ENCODE assay signal across 7 cellular contexts in genomic region chr2:131684631-131685315, GRCh38.
DNase-seq lines count a peak whose midpoint lies in the region; ATAC-seq and TF ChIP-seq lines count a peak whose summit lies in the region.
"Not testable (repeated sequence)": the region's sequence is repeated elsewhere in the genome, so short reads cannot be mapped to it uniquely, and the experiment has no call there.

No MANE protein-coding gene starts in this region.

- 0% methylated on average over 2 of the region's 4 CpGs; no CpG with 5 or more reads in 1 of the 2 experiments for WGBS in IMR-90 (ENCODE audit: extremely low coverage in 2 of 2, insufficient read length in 1 of 2), 2 experiments
- WGBS in hepatocyte (ENCODE audit: low lambda C conversion rate, missing lambda C conversion rate), result 72% methylated on average over 4 of the region's 4 CpGs

- H3K36me3 Mint-ChIP-seq in CD8-positive, alpha-beta T cell, result peaks cover 20% of the 10 kb centered on the region
- peaks cover 19% of the 10 kb centered on the region for H3K36me3 Mint-ChIP-seq in activated naive CD8-positive, alpha-beta T cell treated with anti-CD3 and anti-CD28 coated beads, Interleukin-2, amount 10 ng/mL, durations not matched to agents 7 days and 5 days

- not testable (repeated sequence) for H3K4me3 Mint-ChIP-seq in CD8-positive, alpha-beta T cell
- H3K4me3 Mint-ChIP-seq in activated naive CD8-positive, alpha-beta T cell treated with anti-CD3 and anti-CD28 coated beads, Interleukin-2, amount 10 ng/mL, durations not matched to agents 7 days and 5 days, result peak overlapping the region; percentile 5

- H3K4ac ChIP-seq in IMR-90 (ENCODE audit: low read depth, low read length), result peak overlapping the region; percentile 69; the same call in 1 of the 2 replicates

- peak overlapping the region; percentile 55; the same call in 1 of the 2 replicates for H2BK120ac ChIP-seq in IMR-90 (ENCODE audit: low read depth, low read length)

- CTCF ChIA-PET in CD8-positive, alpha-beta T cell (lab: Charles Lee), result interaction anchor here (2.4 kb wide), 1 partner anchor 12 kb away, joined by 8 read pairs; no protein-coding TSS in a partner anchor
- CTCF ChIA-PET in IMR-90 (lab: Yijun Ruan, JAX), result interaction anchor here (0.6 to 1.1 kb wide), 3 partner anchors 11 to 1178 kb away, joined by 3 to 5 read pairs (median 4); no protein-coding TSS in a partner anchor

- ATAC-seq in CD8-positive, alpha-beta T cell; activated naive CD8-positive, alpha-beta T cell treated with anti-CD3 and anti-CD28 coated beads, Interleukin-2, amount 10 ng/mL, durations not matched to agents 7 days and 5 days (ENCODE audit: low read depth): not testable (repeated sequence)
- peak; percentile 9; the same call in 1 of the 2 replicates for ATAC-seq in IMR-90 (ENCODE audit: low read depth)

- peaks cover 12% of the 10 kb centered on the region for H3K79me2 ChIP-seq in hepatocyte

- not testable (repeated sequence) for H3K9me1 ChIP-seq in IMR-90 (ENCODE audit: insufficient read depth, low read length)

- not testable (repeated sequence) for H3K27me3 ChIP-seq in CD8-positive, alpha-beta T cell (ENCODE audit: insufficient read depth, low read length); IMR-90 (ENCODE audit: control insufficient read depth, insufficient read depth, low read length); hepatocyte

- not testable (repeated sequence) for H3K4me3 ChIP-seq in CD8-positive, alpha-beta T cell (ENCODE audit: low read depth, low read length); hepatocyte
- H3K4me3 ChIP-seq in IMR-90 (ENCODE audit: insufficient read depth, low read depth, low read length) (peak overlapping the region; percentile 29; the same call in 1 of the 2 replicates), SK-N-MC (peak overlapping the region; percentile 96)

- not testable (repeated sequence) for TF ChIP-seq RAD21 in IMR-90 (IDR thresholded peaks at IDR 0.05; ENCODE audit: low read length)

- intact Hi-C loops in CD8-positive, alpha-beta T cell (cut with DNase I, micrococcal nuclease), result loop anchor here (5.0 to 10.0 kb wide), 2 partner anchors 120 to 957 kb away; partner anchors contain the start of gene GPR148 (in 1 of the 2)
- intact Hi-C loops in IMR-90 (cut with micrococcal nuclease), result loop anchor here (5.0 kb wide), 1 partner anchor 192 kb away; the partner anchor contains the start of gene MZT2A

- H3K9me2 ChIP-seq in hepatocyte (replicated peaks; ENCODE audit: insufficient read depth), result not testable (repeated sequence)

- H3K4me1 Mint-ChIP-seq in CD8-positive, alpha-beta T cell (ENCODE audit: low read depth), result peaks cover 36% of the 10 kb centered on the region
- peaks cover 30% of the 10 kb centered on the region for H3K4me1 Mint-ChIP-seq in activated naive CD8-positive, alpha-beta T cell treated with anti-CD3 and anti-CD28 coated beads, Interleukin-2, amount 10 ng/mL, durations not matched to agents 7 days and 5 days

- H3K4me1 ChIP-seq in CD8-positive, alpha-beta T cell (ENCODE audit: insufficient read depth, low read length); IMR-90 (ENCODE audit: control insufficient read depth, insufficient read depth, low read length); hepatocyte (ENCODE audit: insufficient read depth): not testable (repeated sequence)

- H3K23ac ChIP-seq in IMR-90 (ENCODE audit: low read depth, low read length), result peak overlapping the region; percentile 31; the same call in 1 of the 2 replicates

- not testable (repeated sequence) for TF ChIP-seq CTCF in CD8-positive, alpha-beta T cell (IDR thresholded peaks at IDR 0.05); IMR-90 (conservative IDR thresholded peaks at IDR 0.05; ENCODE audit: low read depth, low read length); hepatocyte (IDR thresholded peaks at IDR 0.05; ENCODE audit: poor library complexity)

- H2BK5ac ChIP-seq in IMR-90 (ENCODE audit: low read depth, low read length, poor library complexity, severe bottlenecking), result peak overlapping the region; percentile 84

- not testable (repeated sequence) for H4K91ac ChIP-seq in IMR-90 (ENCODE audit: insufficient read depth, low read depth, low read length)

- peak overlapping the region; percentile 29; the same call in 1 of the 2 replicates for H3K9ac ChIP-seq in IMR-90 (ENCODE audit: low read depth, low read length)
- peak overlapping the region; percentile 48 for H3K9ac ChIP-seq in SK-N-MC (ENCODE audit: insufficient read length)

- not testable (repeated sequence) for TF ChIP-seq POLR2A in IMR-90 (IDR thresholded peaks at IDR 0.05; ENCODE audit: low read depth, low read length)

- H2BK15ac ChIP-seq in IMR-90 (ENCODE audit: low read depth, low read length), result 0 out of 3 replicates have a peak overlapping the region, but pooled peaks have one; percentile 44

- H3K27ac ChIP-seq in CD8-positive, alpha-beta T cell (ENCODE audit: low read depth, low read length); hepatocyte: not testable (repeated sequence)
- peak overlapping the region; percentile 46; the same call in 1 of the 2 replicates for H3K27ac ChIP-seq in IMR-90 (ENCODE audit: insufficient read depth, low read length)
- peak overlapping the region; percentile 26; the same call in 1 of the 2 replicates for H3K27ac ChIP-seq in SK-N-MC

- H3K9me3 ChIP-seq in CD8-positive, alpha-beta T cell (ENCODE audit: low read length); IMR-90 (ENCODE audit: control insufficient read depth, insufficient read depth, low read length); SK-N-MC (ENCODE audit: low read depth, low read length); hepatocyte (ENCODE audit: low read depth): not testable (repeated sequence)

- H3K56ac ChIP-seq in IMR-90 (ENCODE audit: extremely low read depth, insufficient read depth, low read length), result not testable (repeated sequence)

- not testable (repeated sequence) for DNase-seq in CD8-positive, alpha-beta T cell; SK-N-MC (ENCODE audit: low read depth, low spot score); activated naive CD8-positive, alpha-beta T cell treated with anti-CD3 and anti-CD28 coated beads, Interleukin-2, amount 10 ng/mL, durations not matched to agents 7 days and 5 days; hepatocyte (ENCODE audit: low spot score)
- DNase-seq in IMR-90 (peak; percentile 75), dedifferentiated amniotic fluid mesenchymal stem cell (ENCODE audit: extremely low spot score) (peak; percentile 32), non-pigmented ciliary epithelial cell (ENCODE audit: low read depth) (peak; percentile 54)

- dilution Hi-C loops in IMR-90 (cut with HindIII; ENCODE audit: low sequenced_read_pairs, unreplicated experiment), result not testable (repeated sequence)

- H3K18ac ChIP-seq in IMR-90 (ENCODE audit: low read depth, low read length), result peak overlapping the region; percentile 75; the same call in 1 of the 2 replicates

- H4K20me1 ChIP-seq in IMR-90 (ENCODE audit: insufficient read depth, low read length); hepatocyte (ENCODE audit: insufficient read depth, poor library complexity, severe bottlenecking): not testable (repeated sequence)

- H3K4me2 ChIP-seq in IMR-90 (ENCODE audit: low read depth, low read length) (peak overlapping the region; percentile 81), hepatocyte (peak overlapping the region; percentile 95)

- H3K9me3 Mint-ChIP-seq in CD8-positive, alpha-beta T cell; activated naive CD8-positive, alpha-beta T cell treated with anti-CD3 and anti-CD28 coated beads, Interleukin-2, amount 10 ng/mL, durations not matched to agents 7 days and 5 days: not testable (repeated sequence)

- H3K14ac ChIP-seq in IMR-90 (replicated peaks; ENCODE audit: low read depth, low read length), result not testable (repeated sequence)

- H4K5ac ChIP-seq in IMR-90 (ENCODE audit: low read depth, low read length), result peak overlapping the region; percentile 36; the same call in 1 of the 2 replicates

- not testable (repeated sequence) for H3K27me3 Mint-ChIP-seq in CD8-positive, alpha-beta T cell (ENCODE audit: low read depth); activated naive CD8-positive, alpha-beta T cell treated with anti-CD3 and anti-CD28 coated beads, Interleukin-2, amount 10 ng/mL, durations not matched to agents 7 days and 5 days

- H2AK9ac ChIP-seq in IMR-90 (replicated peaks; ENCODE audit: low read depth, low read length, poor library complexity), result not testable (repeated sequence)

- H2AK5ac ChIP-seq in IMR-90 (ENCODE audit: low read depth, low read length), result not testable (repeated sequence)

- peaks cover 10 to 30% of the 10 kb centered on the region in 2 experiments for H3K79me1 ChIP-seq in IMR-90 (ENCODE audit: low read depth in 1 of 2, low read length in 2 of 2)

- H4K8ac ChIP-seq in IMR-90 (ENCODE audit: low read depth in 2 of 2, low read length in 2 of 2), result not testable (repeated sequence)

- not testable (repeated sequence) for BruUV-seq in IMR-90 (replicated peaks; lab: Mats Ljungman, UMichigan)

- POLR2A ChIA-PET in CD8-positive, alpha-beta T cell (lab: Charles Lee); IMR-90 (lab: Charles Lee; ENCODE audit: unreplicated experiment); activated naive CD8-positive, alpha-beta T cell treated with anti-CD3 and anti-CD28 coated beads, Interleukin-2, amount 10 ng/mL, durations not matched to agents 7 days and 5 days (lab: Charles Lee): not testable (repeated sequence)

- not testable (repeated sequence) for H2AFZ ChIP-seq in IMR-90 (replicated peaks; ENCODE audit: low read length, poor library complexity); hepatocyte

- in situ Hi-C loops in IMR-90 (cut with MboI; ENCODE audit: low sequenced_read_pairs), result loop anchor here (25.0 kb wide), 1 partner anchor 103 kb away; no protein-coding TSS in a partner anchor

- not testable (repeated sequence) for H3K36me3 ChIP-seq in CD8-positive, alpha-beta T cell (ENCODE audit: insufficient read depth, low read length); IMR-90 (ENCODE audit: control insufficient read depth, insufficient read depth, low read length); hepatocyte (replicated peaks; ENCODE audit: insufficient read depth, low read depth)
- H3K36me3 ChIP-seq in SK-N-MC (ENCODE audit: insufficient read depth, low read length), result peaks cover 29% of the 10 kb centered on the region

- H2BK20ac ChIP-seq in IMR-90 (ENCODE audit: low read depth, low read length), result 0 out of 2 replicates have a peak overlapping the region, but pooled peaks have one; percentile 42

- peak overlapping the region; percentile 29 for H3K27ac Mint-ChIP-seq in CD8-positive, alpha-beta T cell
- H3K27ac Mint-ChIP-seq in activated naive CD8-positive, alpha-beta T cell treated with anti-CD3 and anti-CD28 coated beads, Interleukin-2, amount 10 ng/mL, durations not matched to agents 7 days and 5 days, result not testable (repeated sequence)
